8 cellular contexts compared by ENCODE assay signal in the genomic region with DNA sequence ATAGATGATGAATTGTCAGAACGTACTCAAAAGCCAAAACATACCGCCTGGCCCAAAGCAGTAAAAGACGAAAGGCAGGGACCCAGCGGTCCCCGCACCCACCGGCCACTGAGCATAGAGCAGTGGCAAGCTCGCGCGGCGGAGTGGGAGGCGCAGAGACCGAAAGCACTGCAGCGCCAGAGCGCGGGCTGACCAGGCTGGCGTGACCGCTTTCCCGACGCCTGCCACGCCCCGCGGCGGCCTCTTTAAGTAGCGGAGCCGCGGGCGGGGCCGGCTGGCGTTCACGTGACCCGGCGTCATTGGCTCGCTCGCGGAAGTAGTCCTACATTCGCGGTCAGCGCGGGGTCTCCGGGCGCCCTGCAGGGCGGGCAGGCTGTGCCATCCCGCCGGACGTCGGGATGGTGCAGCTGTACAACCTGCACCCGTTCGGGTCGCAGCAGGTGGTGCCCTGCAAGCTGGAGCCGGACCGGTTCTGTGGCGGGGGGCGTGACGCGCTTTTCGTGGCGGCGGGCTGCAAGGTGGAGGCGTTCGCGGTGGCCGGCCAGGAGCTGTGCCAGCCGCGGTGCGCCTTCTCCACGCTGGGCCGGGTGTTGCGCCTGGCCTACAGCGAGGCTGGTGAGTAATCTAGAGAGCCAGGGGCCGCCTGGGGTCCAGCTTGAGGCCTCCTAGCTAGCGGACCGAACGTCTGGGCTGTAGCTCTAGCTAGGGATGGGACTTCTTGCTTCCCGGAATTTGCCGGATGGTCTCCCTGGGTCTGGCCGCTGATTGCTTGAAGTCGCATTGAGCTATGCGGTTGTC. TPM values are rescaled to one million over a fixed set of nuclear protein-coding genes. Genes with fewer than 3 reads are reported as not detected.
DNase-seq lines count a peak whose midpoint lies in the region; ATAC-seq and TF ChIP-seq lines count a peak whose summit lies in the region.

A gene with protein sequence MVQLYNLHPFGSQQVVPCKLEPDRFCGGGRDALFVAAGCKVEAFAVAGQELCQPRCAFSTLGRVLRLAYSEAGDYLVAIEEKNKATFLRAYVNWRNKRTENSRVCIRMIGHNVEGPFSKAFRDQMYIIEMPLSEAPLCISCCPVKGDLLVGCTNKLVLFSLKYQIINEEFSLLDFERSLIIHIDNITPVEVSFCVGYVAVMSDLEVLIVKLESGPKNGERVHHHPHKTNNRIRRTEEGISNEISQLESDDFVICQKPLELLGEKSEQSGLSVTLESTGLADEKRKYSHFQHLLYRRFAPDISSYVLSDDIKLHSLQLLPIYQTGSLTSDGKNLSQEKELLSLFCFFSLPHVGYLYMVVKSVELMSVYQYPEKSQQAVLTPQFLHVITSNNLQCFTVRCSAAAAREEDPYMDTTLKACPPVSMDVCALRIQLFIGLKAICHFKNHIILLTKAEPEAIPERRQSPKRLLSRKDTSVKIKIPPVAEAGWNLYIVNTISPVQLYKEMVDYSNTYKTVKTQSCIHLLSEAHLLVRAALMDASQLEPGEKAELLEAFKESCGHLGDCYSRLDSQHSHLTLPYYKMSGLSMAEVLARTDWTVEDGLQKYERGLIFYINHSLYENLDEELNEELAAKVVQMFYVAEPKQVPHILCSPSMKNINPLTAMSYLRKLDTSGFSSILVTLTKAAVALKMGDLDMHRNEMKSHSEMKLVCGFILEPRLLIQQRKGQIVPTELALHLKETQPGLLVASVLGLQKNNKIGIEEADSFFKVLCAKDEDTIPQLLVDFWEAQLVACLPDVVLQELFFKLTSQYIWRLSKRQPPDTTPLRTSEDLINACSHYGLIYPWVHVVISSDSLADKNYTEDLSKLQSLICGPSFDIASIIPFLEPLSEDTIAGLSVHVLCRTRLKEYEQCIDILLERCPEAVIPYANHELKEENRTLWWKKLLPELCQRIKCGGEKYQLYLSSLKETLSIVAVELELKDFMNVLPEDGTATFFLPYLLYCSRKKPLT (plus strand): TSS at position 313 of the 798 bp plus-strand sequence. CDS start 86 bp downstream, at position 399.

- intact Hi-C loops in PC-9 (cut with micrococcal nuclease; ENCODE audit: unreplicated experiment): no loop called here

- H3K36me3 ChIP-seq in PC-9 (ENCODE audit: low read depth) (no peaks in the 10 kb centered on the region), mucosa of stomach (ENCODE audit: control insufficient read depth, insufficient read depth, low read length) (no peaks in the 10 kb centered on the region)

- no peaks in the 10 kb centered on the region for H4K20me1 ChIP-seq in PC-9 (ENCODE audit: insufficient read depth)

- CTCF ChIA-PET in PC-9 (lab: Charles Lee): interaction anchor here (0.9 to 1.5 kb wide), 4 partner anchors 9 to 174 kb away, joined by 3 to 5 read pairs (median 5); no protein-coding TSS in a partner anchor

- H3K9me3 ChIP-seq in PC-9 (ENCODE audit: insufficient read depth, low read depth) (no peaks in the 10 kb centered on the region), mucosa of stomach (ENCODE audit: control insufficient read depth, low read length) (no peaks in the 10 kb centered on the region)

- peak within 1 kb of the TSS; percentile 98 for H2AFZ ChIP-seq in PC-9

- H3K4me2 ChIP-seq in PC-9: peak within 1 kb of the TSS; percentile 73

- peak within 1 kb of the TSS; percentile 69 for H3K27ac ChIP-seq in PC-9

- H3K27me3 ChIP-seq in PC-9 (ENCODE audit: insufficient read depth, low read depth) (no peaks in the 10 kb centered on the region), mucosa of stomach (ENCODE audit: control insufficient read depth, insufficient read depth, low read length) (no peaks in the 10 kb centered on the region)

- no peak for TF ChIP-seq CTCF in PC-9 (conservative IDR thresholded peaks at IDR 0.05)

- H3K9me2 ChIP-seq in PC-9 (ENCODE audit: insufficient read depth): no peaks in the 10 kb centered on the region

- peaks cover 19% of the 10 kb centered on the region for H3K4me1 ChIP-seq in PC-9 (replicated peaks; ENCODE audit: insufficient read depth)
- H3K4me1 ChIP-seq in mucosa of stomach (ENCODE audit: control insufficient read depth, insufficient read depth, low read length): peaks cover 14% of the 10 kb centered on the region

- BruUV-seq in PC-9 (replicated peaks; lab: Mats Ljungman, UMichigan): no TSS peak

- TF ChIP-seq POLR2A in erythroblast (IDR thresholded peaks at IDR 0.05; ENCODE audit: low read length): peak; percentile 77

- POLR2A ChIA-PET in PC-9 (lab: Charles Lee; ENCODE audit: unreplicated experiment): interaction anchor here (0.5 to 1.2 kb wide), 7 partner anchors 9 to 402 kb away, joined by 3 to 5 read pairs (median 3); a partner anchor contains a TSS

- H3K9ac ChIP-seq in mucosa of stomach (ENCODE audit: low read length): peak within 1 kb of the TSS; percentile 63

- H3K4me3 ChIP-seq in PC-9: peak within 1 kb of the TSS; percentile 84
- peak within 1 kb of the TSS; percentile 59 for H3K4me3 ChIP-seq in mucosa of stomach (ENCODE audit: low read length)

- H3K79me2 ChIP-seq in PC-9 (ENCODE audit: low read depth): peaks cover 45% of the 10 kb centered on the region

- H3F3A ChIP-seq in PC-9 (ENCODE audit: insufficient read depth, low read depth): 0 out of 2 replicates have a peak, but pooled peaks cover 6% of the 10 kb centered on the region

- DNase-seq in DMS79 (lab: John Stamatoyannopoulos, UW) (peak; percentile 67), KG1 (lab: John Stamatoyannopoulos, UW) (peak; percentile 78), PC-9 (peak; percentile 80 to 92), erythroblast (lab: John Stamatoyannopoulos, UW) (peak; percentile 92 to 93)
- peak; percentile 82 for DNase-seq in activated T-cell treated with anti-CD3 and anti-CD28 coated beads, Interleukin-2, amount 50 U/mL, for 1 hour
- peak; percentile 62 for DNase-seq in stimulated activated CD8-positive, alpha-beta memory T cell treated with anti-CD3 and anti-CD28 coated beads, Interleukin-7, amount 100 ng/mL, for 1 hour (ENCODE audit: low read depth in 2 of 2)

- peak; percentile 97 for ATAC-seq in GM21737 (IDR thresholded peaks at IDR 0.05; ENCODE audit: unreplicated experiment)

RNA-seq across cellular contexts. Expression of the gene that starts here (rescaled TPM):
- 33.4 and 36.7 TPM in 2 replicates for total RNA-seq in PC-9 (2021)

Comparison
In these comparisons a context has a peak if more than half of its experiments do, and no peak if none do; other contexts are left out.
1. Peak in every context shown above with its lines: DNase-seq, ATAC-seq, H3K4me3 ChIP-seq and H3K27ac ChIP-seq.